In the genomic region with DNA sequence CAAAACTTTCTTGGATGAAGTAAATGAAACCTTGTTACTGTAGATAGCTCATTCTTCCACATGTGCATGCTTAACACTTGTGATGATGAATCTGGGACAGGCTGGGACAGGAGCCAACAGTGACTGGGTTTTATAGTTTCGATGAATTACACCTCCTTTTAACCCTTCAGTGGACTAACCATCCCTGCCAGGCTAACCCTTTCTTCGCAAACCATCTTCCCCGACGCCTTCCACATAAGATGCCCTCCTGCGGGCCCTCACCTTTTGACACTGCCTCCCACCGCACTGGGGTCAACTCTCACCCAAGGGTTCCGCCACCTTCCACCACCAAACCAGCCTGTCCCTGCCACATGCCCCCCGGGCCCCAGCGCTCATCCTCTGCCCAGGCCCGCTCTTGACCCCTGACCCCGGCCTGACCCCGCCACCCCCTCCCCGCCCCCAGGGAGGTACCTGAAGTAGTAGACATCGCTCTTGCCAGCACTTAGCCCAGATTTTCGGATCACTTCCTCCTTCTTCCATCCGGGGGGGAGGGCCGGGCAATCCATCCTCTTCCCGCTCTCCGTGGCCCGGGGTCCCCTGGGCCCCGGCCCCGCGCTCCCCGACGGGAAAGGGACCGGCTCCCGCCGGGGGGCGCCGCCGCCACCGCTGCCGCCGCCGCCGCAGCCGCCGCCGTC, we compare ENCODE assay signal across 1 cellular context.
TF ChIP-seq lines count a peak whose summit lies in the region.

No MANE protein-coding gene starts in this region.

TF ChIP-seq in endothelial cell of umbilical vein, 7 proteins besides CTCF, POLR2A, EP300 and RAD21 (continued from another document):
- TF ChIP-seq, protein P1, sequence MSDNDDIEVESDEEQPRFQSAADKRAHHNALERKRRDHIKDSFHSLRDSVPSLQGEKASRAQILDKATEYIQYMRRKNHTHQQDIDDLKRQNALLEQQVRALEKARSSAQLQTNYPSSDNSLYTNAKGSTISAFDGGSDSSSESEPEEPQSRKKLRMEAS (IDR thresholded peaks at IDR 0.05; ENCODE audit: insufficient read depth, insufficient read length), result no peak
